Comparison of ENCODE assay signal across 1 cellular context in genomic region chr16:89246903-89247733, GRCh38.
TF ChIP-seq lines count a peak whose summit lies in the region.

No MANE protein-coding gene starts in this region.

TF ChIP-seq in SK-N-SH treated with all-trans-retinoic acid at 6 μM for 48 hours, 23 proteins besides CTCF, POLR2A, EP300 and RAD21 (continued from another document):
- no peak for TF ChIP-seq CREB5 (CRISPR knock-in tag; IDR thresholded peaks at IDR 0.05; ENCODE audit: low read depth)
